34 cellular contexts compared by ENCODE assay signal in genomic region chr4:98801259-98801725, GRCh38.
DNase-seq lines count a peak whose midpoint lies in the region; ATAC-seq lines count a peak whose summit lies in the region.
"Had no signal": no experiment of that assay in that cellular context is flagged by ENCODE, and none has a peak within 500 bp of the region (broad histone marks: within the 10 kb centered on the region; RNA-seq: fewer than 3 reads in every experiment).

No MANE protein-coding gene starts in this region.

- H3K9me2 ChIP-seq in GM23248 (ENCODE audit: insufficient read depth): no peaks in the 10 kb centered on the region

- H3K27me3 ChIP-seq in GM23248 (replicated peaks; ENCODE audit: insufficient read depth): no peaks in the 10 kb centered on the region

- ATAC-seq in GM21619 (IDR thresholded peaks at IDR 0.05; ENCODE audit: unreplicated experiment) (no peak), GM19351 (IDR thresholded peaks at IDR 0.05; ENCODE audit: unreplicated experiment) (no peak)
- ATAC-seq: activated CD4-positive, CD25-positive, alpha-beta regulatory T cell treated with anti-CD3 and anti-CD28 coated beads, Interleukin-2, amount 50 U/mL, for 24 hours; activated CD8-positive, alpha-beta memory T cell treated with anti-CD3 and anti-CD28 coated beads, Interleukin-2, amount 10 ng/mL, durations not matched to agents 7 days and 5 days; activated T-cell treated with anti-CD3 and anti-CD28 coated beads, Interleukin-2, amount 50 U/mL, for 4 hours; left lobe of liver; Right ventricle myocardium inferior; SK-N-SH treated with all-trans-retinoic acid at 6 μM for 48 hours had no signal

- H3K9me3 ChIP-seq in GM23248 (ENCODE audit: low read depth): no peaks in the 10 kb centered on the region
- H3K9me3 ChIP-seq: HAP-1 had no signal

- no peaks in the 10 kb centered on the region for H3K36me3 ChIP-seq in GM23248 (ENCODE audit: low read depth)
- H3K36me3 ChIP-seq: HAP-1 had no signal

- no peaks in the 10 kb centered on the region for H3K79me2 ChIP-seq in GM23248 (ENCODE audit: insufficient read depth)

- no peaks in the 10 kb centered on the region for H4K20me1 ChIP-seq in GM23248 (ENCODE audit: insufficient read depth)

- in situ Hi-C loops in GM23248 (cut with MboI): no loop called here

- no peak overlapping the region for H3K4me2 ChIP-seq in GM23248 (ENCODE audit: unreplicated experiment)

- no peak overlapping the region for H3K9ac ChIP-seq in GM23248

- H2AFZ ChIP-seq in GM23248: no peak overlapping the region

- H3K4me1 ChIP-seq in GM23248 (ENCODE audit: insufficient read depth): no peaks in the 10 kb centered on the region
- H3K4me1 ChIP-seq: HAP-1 had no signal

- 68 to 69% methylated on average over 6 of the region's 6 CpGs for WGBS in GM23248 (ENCODE audit: low coverage in 1 of 2, low lambda C conversion rate in 2 of 2, missing lambda C conversion rate in 2 of 2), 2 experiments

- peak; percentile 78 for DNase-seq in Ammon's horn (ENCODE audit: low spot score)
- peak; percentile 2 for DNase-seq in astrocyte of the hippocampus (ENCODE audit: low read depth, low spot score)
- peak; percentile 34 to 47 for DNase-seq in hippocampal formation (lab: John Stamatoyannopoulos, UW)
- peak; percentile 19 for DNase-seq in occipital lobe (lab: John Stamatoyannopoulos, UW)
- DNase-seq in NCI-H2227 treated with DMSO at 0.1 percent for 48 hours (lab: John Stamatoyannopoulos, UW): no peak
- no peak for DNase-seq in GM23248
- DNase-seq: 8988T; activated CD4-positive, alpha-beta T cell treated with anti-CD3 and anti-CD28 coated beads, Interleukin-2, amount 50 U/mL, for 4 hours; activated CD8-positive, alpha-beta memory T cell treated with anti-CD3 and anti-CD28 coated beads, Interleukin-2, amount 10 ng/mL, durations not matched to agents 7 days and 5 days; activated gamma-delta T cell; activated naive CD8-positive, alpha-beta T cell treated with anti-CD3 and anti-CD28 coated beads for 36 hours; activated T-cell treated with anti-CD3 and anti-CD28 coated beads, Interleukin-2, amount 50 U/mL, for 4 hours; Calu3; cortex of kidney; DMS79 treated with DMSO at 0.1 percent for 48 hours; foreskin melanocyte; GF-D8; immature natural killer cell; KG1; mesenchymal stem cell; NCI-H1092 treated with DMSO at 0.1 percent for 48 hours; NCI-H187; NCI-H2171 treated with DMSO at 0.1 percent for 48 hours; NCI-H510A treated with DMSO at 0.1 percent for 48 hours; stimulated activated CD4-positive, alpha-beta T cell treated with anti-CD3 and anti-CD28 coated beads, Interleukin-15, amount 100 ng/mL, for 24 hours; stimulated activated CD4-positive, alpha-beta T cell treated with anti-CD3 and anti-CD28 coated beads, Interleukin-4, amount 100 ng/mL, for 4 hours had no signal

- H3K4me3 ChIP-seq in GM23248: no peak overlapping the region
- H3K4me3 ChIP-seq: HAP-1 had no signal

- no peak overlapping the region for H3K27ac ChIP-seq in GM23248
- H3K27ac ChIP-seq: HL-60 had no signal

- H3F3A ChIP-seq in GM23248 (ENCODE audit: insufficient read depth): no peaks in the 10 kb centered on the region

Comparison
In these comparisons a context has a peak if more than half of its experiments do, and no peak if none do; other contexts are left out.
1. DNase-seq: peak in Ammon's horn (single experiment), astrocyte of the hippocampus (single experiment), hippocampal formation (2 of 2) and occipital lobe (single experiment); none in NCI-H2227 treated with DMSO at 0.1 percent for 48 hours (single experiment) and GM23248 (single experiment).